Comparison of ENCODE assay signal across 22 cellular contexts in genomic region chr9:90770927-90771326, GRCh38. TPM values are rescaled to one million over a fixed set of nuclear protein-coding genes. Genes with fewer than 3 reads are reported as not detected.
DNase-seq lines count a peak whose midpoint lies in the region; ATAC-seq and TF ChIP-seq lines count a peak whose summit lies in the region.
"Had no signal": no experiment of that assay in that cellular context is flagged by ENCODE, and none has a peak within 500 bp of the region (broad histone marks: within the 10 kb centered on the region; RNA-seq: fewer than 3 reads in every experiment).

No MANE protein-coding gene starts in this region.

- TF ChIP-seq EP300 in transverse colon (IDR thresholded peaks at IDR 0.05; ENCODE audit: low read depth): no peak

- BruUV-seq in mammary epithelial cell (replicated peaks; lab: Mats Ljungman, UMichigan) (no TSS peak), MCF 10A (replicated peaks; lab: Mats Ljungman, UMichigan) (no TSS peak), PC-3 (replicated peaks; lab: Mats Ljungman, UMichigan) (no TSS peak)

- DNase-seq in mammary epithelial cell (peak; percentile 12), MCF 10A (ENCODE audit: unreplicated experiment) (no peak), PC-3 (peak; percentile 5), epithelial cell of esophagus (ENCODE audit: low read depth) (peak; percentile 20), transverse colon (peak; percentile 36), NCI-H226 (no peak), DMS79 treated with DMSO at 0.1 percent for 48 hours (lab: John Stamatoyannopoulos, UW) (no peak)
- DNase-seq: BE2C, IMR-90, NCI-H1092, NCI-H1436, NCI-H187, NCI-H2171 treated with DMSO at 0.1 percent for 48 hours, NCI-H524, NCI-H748 treated with DMSO at 0.1 percent for 48 hours, SIG-M5 had no signal

- no peaks in the 10 kb centered on the region for H3K36me3 ChIP-seq in mammary epithelial cell (ENCODE audit: insufficient read depth, low read length)
- H3K36me3 ChIP-seq in PC-3 (ENCODE audit: low read depth, low read length): no peaks in the 10 kb centered on the region
- H3K36me3 ChIP-seq in transverse colon: no peaks in the 10 kb centered on the region
- H3K36me3 ChIP-seq: BE2C had no signal

- H3K27ac ChIP-seq in mammary epithelial cell (ENCODE audit: insufficient read depth, low read depth, low read length) (no peak overlapping the region), PC-3 (ENCODE audit: low read length) (no peak overlapping the region), transverse colon (no peak overlapping the region)
- H3K27ac ChIP-seq: 22Rv1, SK-N-MC had no signal

- no peak overlapping the region for H3K4me3 Mint-ChIP-seq in MCF 10A (ENCODE audit: unreplicated experiment)

- H3K4me2 ChIP-seq in mammary epithelial cell (ENCODE audit: insufficient read depth, low read depth, low read length) (no peak overlapping the region), PC-3 (ENCODE audit: low read length) (no peak overlapping the region)

- no peak overlapping the region for H3K9ac ChIP-seq in mammary epithelial cell (ENCODE audit: insufficient read depth, low read length)
- H3K9ac ChIP-seq in PC-3 (ENCODE audit: low read length): no peak overlapping the region

- CTCF ChIA-PET in mammary epithelial cell (lab: Charles Lee; ENCODE audit: low non-redundant PET): no interaction called here
- CTCF ChIA-PET in MCF 10A (lab: Yijun Ruan, JAX): interaction anchor here (0.6 to 0.8 kb wide), 2 partner anchors 299 to 645 kb away, joined by 3 read pairs; no protein-coding TSS in a partner anchor
- CTCF ChIA-PET in PC-3 (lab: Charles Lee): no interaction called here

- H4K20me1 ChIP-seq in mammary epithelial cell (ENCODE audit: insufficient read depth, low read length) (no peaks in the 10 kb centered on the region), PC-3 (ENCODE audit: low read length) (no peaks in the 10 kb centered on the region)

- no peaks in the 10 kb centered on the region for H3K36me3 Mint-ChIP-seq in MCF 10A (ENCODE audit: insufficient read depth, unreplicated experiment)

- no peak overlapping the region for H3K27ac Mint-ChIP-seq in MCF 10A (ENCODE audit: low read depth, unreplicated experiment)

- no peaks in the 10 kb centered on the region for H3K79me2 ChIP-seq in mammary epithelial cell (ENCODE audit: insufficient read depth, low read length)
- H3K79me2 ChIP-seq in PC-3 (ENCODE audit: low read length): no peaks in the 10 kb centered on the region

- ATAC-seq in PC-3 (no peak), HG02973 (IDR thresholded peaks at IDR 0.05; ENCODE audit: unreplicated experiment) (no peak)
- ATAC-seq: HCT116, Panc1 had no signal

- H3K9me3 Mint-ChIP-seq in MCF 10A (ENCODE audit: unreplicated experiment): peaks cover 13% of the 10 kb centered on the region

- H3K4me3 ChIP-seq in mammary epithelial cell (replicated peaks in 1 of 3; ENCODE audit: insufficient read depth in 1 of 3, low read depth in 2 of 3, low read length in 3 of 3) (no peak overlapping the region), PC-3 (ENCODE audit: low read length) (no peak overlapping the region), epithelial cell of esophagus (ENCODE audit: low read length) (no peak overlapping the region), transverse colon (no peak overlapping the region)
- H3K4me3 ChIP-seq: SK-N-MC had no signal

- 41% methylated on average over 3 of the region's 3 CpGs for WGBS in mammary epithelial cell (ENCODE audit: low coverage, missing lambda C conversion rate)
- 79% methylated on average over 3 of the region's 3 CpGs; no CpG with 5 or more reads in 1 of the 2 donors for WGBS in transverse colon (ENCODE audit: low coverage in 1 of 2), 2 donors

- H2AFZ ChIP-seq in mammary epithelial cell (ENCODE audit: low read depth, low read length) (no peak overlapping the region), PC-3 (ENCODE audit: low read length) (no peak overlapping the region)

- dilution Hi-C loops in mammary epithelial cell (cut with HindIII; ENCODE audit: low sequenced_read_pairs): no loop called here

- H3K9me2 ChIP-seq in PC-3 (replicated peaks; ENCODE audit: low read length): no peaks in the 10 kb centered on the region

- no peaks in the 10 kb centered on the region for H3K4me1 Mint-ChIP-seq in MCF 10A (ENCODE audit: insufficient read depth, unreplicated experiment)

- POLR2A ChIA-PET in MCF 10A (lab: Yijun Ruan, JAX) (no interaction called here), PC-3 (lab: Charles Lee; ENCODE audit: unreplicated experiment) (no interaction called here)

- H3K27me3 ChIP-seq in mammary epithelial cell (ENCODE audit: insufficient read depth, low read length) (no peaks in the 10 kb centered on the region), PC-3 (ENCODE audit: low read length) (no peaks in the 10 kb centered on the region), transverse colon (no peaks in the 10 kb centered on the region)

- H3F3A ChIP-seq in PC-3 (ENCODE audit: low read length, unreplicated experiment): no peaks in the 10 kb centered on the region

- peaks cover 11% of the 10 kb centered on the region for H3K27me3 Mint-ChIP-seq in MCF 10A (ENCODE audit: insufficient read depth, unreplicated experiment)

- intact Hi-C loops in mammary epithelial cell (cut with micrococcal nuclease) (loop anchor here (5.0 kb wide), 2 partner anchors 101 to 629 kb away; no protein-coding TSS in a partner anchor), MCF 10A (cut with micrococcal nuclease) (loop anchor here (5.0 kb wide), 1 partner anchor 101 kb away; no protein-coding TSS in a partner anchor), PC-3 (cut with micrococcal nuclease) (no loop called here), transverse colon (cut with DNase I; ENCODE audit: low total_unique reads) (no loop called here)

- H3K9me3 ChIP-seq in mammary epithelial cell (replicated peaks; ENCODE audit: insufficient read depth, low read length) (peaks cover 3% of the 10 kb centered on the region), PC-3 (ENCODE audit: low read length) (peaks cover 13% of the 10 kb centered on the region), transverse colon (peaks cover 6 to 10% of the 10 kb centered on the region in 2 donors)
- H3K9me3 ChIP-seq: BE2C had no signal

- no peak for TF ChIP-seq CTCF in mammary epithelial cell (conservative IDR thresholded peaks at IDR 0.05 in 1 of 2, IDR thresholded peaks at IDR 0.05 in 1 of 2; ENCODE audit: extremely low read depth in 1 of 2, insufficient read depth in 1 of 2, low read depth in 1 of 2, low read length in 2 of 2)
- TF ChIP-seq CTCF in MCF 10A (IDR thresholded peaks at IDR 0.05; ENCODE audit: unreplicated experiment): no peak
- TF ChIP-seq CTCF in PC-3 (conservative IDR thresholded peaks at IDR 0.05; ENCODE audit: low read depth, low read length): no peak
- no peak for TF ChIP-seq CTCF in epithelial cell of esophagus (IDR thresholded peaks at IDR 0.05; ENCODE audit: insufficient read depth, low read depth, low read length, missing control alignments)
- no peak for TF ChIP-seq CTCF in transverse colon (IDR thresholded peaks at IDR 0.05)

- peaks cover 3% of the 10 kb centered on the region for H3K4me1 ChIP-seq in mammary epithelial cell (ENCODE audit: insufficient read depth, low read length)
- no peaks in the 10 kb centered on the region for H3K4me1 ChIP-seq in PC-3 (ENCODE audit: insufficient read depth, low read length)
- H3K4me1 ChIP-seq in transverse colon: no peaks in the 10 kb centered on the region
- H3K4me1 ChIP-seq: BE2C had no signal

- in situ Hi-C loops in mammary epithelial cell (cut with MboI; ENCODE audit: low sequenced_read_pairs in 2 of 2): loop anchor here (25.0 kb wide), 3 partner anchors 109 to 1184 kb away; no protein-coding TSS in a partner anchor
- in situ Hi-C loops in transverse colon (cut with MboI; ENCODE audit: low pct_ligation_motif_present in 1 of 4, low pct_unique_long_range_greater_than_20kb in 1 of 4, low sequenced_read_pairs in 3 of 4): loop anchor here in 3 of 4 donors (25.0 kb wide), 4 partner anchors 91 to 1184 kb away; no protein-coding TSS in a partner anchor

- no peak for TF ChIP-seq POLR2A in transverse colon (IDR thresholded peaks at IDR 0.05)

RNA-seq across cellular contexts. Expression of gene SYK, which starts 30.7 kb away (rescaled TPM):
- total RNA-seq in mammary epithelial cell: 10 to 100 TPM in 1 of 2 donors, 1 to 10 TPM in 1; 1.7 to 10.6 TPM
- polyA plus RNA-seq in mammary epithelial cell: 4.1 TPM
- polyA minus RNA-seq in mammary epithelial cell: 11.2 TPM
- 5.9 and 6.7 TPM in 2 replicates for total RNA-seq in MCF 10A (2022)
- 12.9 and 14.6 TPM in 2 replicates for total RNA-seq in PC-3 (2014; rRNA removed)
- 100 to 1,000 TPM in 1 of 4 donors, 10 to 100 TPM in 3; 32.2 to 534 (median 34.3) TPM for total RNA-seq in transverse colon
- total RNA-seq: G401, IMR-90 had no signal
- polyA plus RNA-seq: IMR-90 had no signal

Comparison
In these comparisons a context has a peak if more than half of its experiments do, and no peak if none do; other contexts are left out.
1. DNase-seq: peak in mammary epithelial cell (single experiment), PC-3 (single experiment), epithelial cell of esophagus (single experiment) and transverse colon (single experiment); none in MCF 10A (single experiment), NCI-H226 (single experiment) and DMS79 treated with DMSO at 0.1 percent for 48 hours (single experiment).
2. intact Hi-C loops: an anchor here in mammary epithelial cell (5.0 kb wide) and MCF 10A (5.0 kb wide); none called in PC-3 and transverse colon.